1 cellular context compared by ENCODE assay signal in the genomic region with DNA sequence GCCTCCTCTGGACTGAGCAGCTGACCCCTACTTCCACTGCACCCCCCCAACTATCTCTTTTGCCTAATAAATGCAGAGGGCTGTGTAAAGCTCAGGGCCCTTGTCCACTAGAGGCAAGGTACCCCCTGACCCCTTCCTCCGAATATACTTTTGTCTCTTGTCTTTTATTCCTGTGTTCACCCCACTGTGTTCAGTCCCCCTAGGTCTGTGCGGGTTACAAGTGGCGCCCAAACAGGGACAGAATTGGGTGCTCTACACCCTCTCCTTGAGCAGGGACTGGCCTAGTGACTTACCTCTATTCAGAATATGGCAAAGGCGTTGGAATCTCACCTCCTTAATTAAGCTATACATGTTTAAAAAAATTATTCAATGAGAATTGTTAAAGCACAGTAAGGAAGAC.
TF ChIP-seq lines count a peak whose summit lies in the region.

No MANE protein-coding gene starts in this region.

TF ChIP-seq in IMR-90, 13 proteins besides CTCF, POLR2A, EP300 and RAD21:
- TF ChIP-seq MXI1 (IDR thresholded peaks at IDR 0.05; ENCODE audit: borderline replicate concordance, low read depth, low read length) (no peak), MAZ (IDR thresholded peaks at IDR 0.05; ENCODE audit: borderline replicate concordance, low read depth, low read length) (no peak), CEBPB (IDR thresholded peaks at IDR 0.05; ENCODE audit: low read depth, low read length) (no peak), RCOR1 (IDR thresholded peaks at IDR 0.05; ENCODE audit: insufficient replicate concordance, low read length) (no peak), CHD1 (IDR thresholded peaks at IDR 0.05; ENCODE audit: low read depth, low read length) (no peak), RFX5 (IDR thresholded peaks at IDR 0.05; ENCODE audit: low read depth, low read length) (no peak), NFE2L2 (IDR thresholded peaks at IDR 0.05; ENCODE audit: low read depth, low read length) (no peak), SMC3 (IDR thresholded peaks at IDR 0.05; ENCODE audit: low read depth, low read length) (no peak), USF2 (IDR thresholded peaks at IDR 0.05; ENCODE audit: low read depth, low read length) (no peak), MAFK (IDR thresholded peaks at IDR 0.05; ENCODE audit: low read depth, low read length) (no peak)
- TF ChIP-seq, protein P1, sequence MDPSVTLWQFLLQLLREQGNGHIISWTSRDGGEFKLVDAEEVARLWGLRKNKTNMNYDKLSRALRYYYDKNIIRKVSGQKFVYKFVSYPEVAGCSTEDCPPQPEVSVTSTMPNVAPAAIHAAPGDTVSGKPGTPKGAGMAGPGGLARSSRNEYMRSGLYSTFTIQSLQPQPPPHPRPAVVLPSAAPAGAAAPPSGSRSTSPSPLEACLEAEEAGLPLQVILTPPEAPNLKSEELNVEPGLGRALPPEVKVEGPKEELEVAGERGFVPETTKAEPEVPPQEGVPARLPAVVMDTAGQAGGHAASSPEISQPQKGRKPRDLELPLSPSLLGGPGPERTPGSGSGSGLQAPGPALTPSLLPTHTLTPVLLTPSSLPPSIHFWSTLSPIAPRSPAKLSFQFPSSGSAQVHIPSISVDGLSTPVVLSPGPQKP (IDR thresholded peaks at IDR 0.05; ENCODE audit: borderline replicate concordance, low read depth, low read length), result no peak
TF ChIP-seq in IMR-90: peak in this region for 0.
